ENCODE assay signal across 17 cellular contexts in the genomic region with DNA sequence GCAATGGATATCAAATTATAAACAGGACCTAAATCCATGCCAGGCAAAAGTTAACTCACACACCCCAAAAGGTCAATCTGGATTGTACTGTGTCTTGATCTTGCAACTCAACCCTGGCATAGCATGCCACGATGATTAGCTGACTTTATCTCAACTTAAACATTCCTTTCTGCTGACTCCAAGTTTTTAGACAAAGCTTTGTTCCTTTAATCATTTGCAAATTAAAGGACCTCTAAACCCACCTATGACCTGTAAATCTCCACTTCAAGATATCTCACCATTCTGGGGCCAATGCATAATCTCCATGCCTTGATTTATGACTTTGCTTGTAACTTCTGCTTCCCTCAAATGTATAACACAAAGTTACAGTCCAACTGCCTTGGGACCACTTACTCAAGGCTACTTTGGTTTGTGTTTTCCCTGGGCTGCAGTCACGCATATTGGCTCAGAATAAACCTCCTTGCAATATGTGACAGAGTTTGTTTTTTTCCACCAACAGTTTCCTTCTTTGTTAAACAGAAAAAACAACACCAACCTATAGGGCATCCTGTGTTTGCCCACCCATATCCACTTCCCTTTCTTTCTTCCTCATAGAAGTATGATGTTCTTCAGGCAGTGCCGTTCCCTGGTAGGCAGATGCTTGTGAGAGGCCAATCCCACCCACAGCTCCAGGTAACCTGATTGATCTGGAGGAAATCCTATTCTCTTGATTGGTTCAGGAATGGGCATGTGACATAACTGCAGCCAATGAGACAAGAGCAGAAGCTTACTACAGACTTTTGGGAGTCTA.
DNase-seq lines count a peak whose midpoint lies in the region; ATAC-seq and TF ChIP-seq lines count a peak whose summit lies in the region.
"Had no signal": no experiment of that assay in that cellular context is flagged by ENCODE, and none has a peak within 500 bp of the region (broad histone marks: within the 10 kb centered on the region; RNA-seq: fewer than 3 reads in every experiment).

No MANE protein-coding gene starts in this region.

- H2AFZ ChIP-seq in OCI-LY3 (ENCODE audit: low read depth, low read length) (no peak overlapping the region), PC-3 (ENCODE audit: low read length) (no peak overlapping the region), Karpas-422 (ENCODE audit: low read length) (no peak overlapping the region)
- H2AFZ ChIP-seq: PC-9 had no signal

- H3K4me3 ChIP-seq in BLaER1 (no peak overlapping the region), OCI-LY3 (ENCODE audit: low read length) (no peak overlapping the region), endodermal cell (ENCODE audit: low read length) (no peak overlapping the region), PC-3 (ENCODE audit: low read length) (no peak overlapping the region), Karpas-422 (ENCODE audit: low read length) (no peak overlapping the region)
- H3K4me3 ChIP-seq: PC-9, SJCRH30 had no signal

- H3K9ac ChIP-seq in BLaER1 (no peak overlapping the region), OCI-LY3 (ENCODE audit: low read length) (no peak overlapping the region), endodermal cell (ENCODE audit: extremely low read depth, low read length, poor library complexity, severe bottlenecking) (no peak overlapping the region), PC-3 (ENCODE audit: low read length) (no peak overlapping the region), Karpas-422 (ENCODE audit: low read length) (no peak overlapping the region)

- H3K27ac ChIP-seq in BLaER1, result peak overlapping the region; percentile 18; the same call in 1 of the 2 replicates
- H3K27ac ChIP-seq in OCI-LY3 (ENCODE audit: low read length), result no peak overlapping the region
- no peak overlapping the region for H3K27ac ChIP-seq in endodermal cell (ENCODE audit: low read depth, low read length)
- no peak overlapping the region for H3K27ac ChIP-seq in PC-3 (ENCODE audit: low read length)
- no peak overlapping the region for H3K27ac ChIP-seq in Karpas-422 (ENCODE audit: low read length)
- H3K27ac ChIP-seq: C4-2B, PC-9, SJCRH30 had no signal

- no peaks in the 10 kb centered on the region for H3F3A ChIP-seq in PC-3 (ENCODE audit: low read length, unreplicated experiment)

- H3K9me3 ChIP-seq in BLaER1 (0 out of 2 replicates have a peak, but pooled peaks cover 6% of the 10 kb centered on the region), OCI-LY3 (ENCODE audit: insufficient read depth, low read length) (no peaks in the 10 kb centered on the region), endodermal cell (ENCODE audit: control insufficient read depth, low read length) (peaks cover 11% of the 10 kb centered on the region), PC-3 (ENCODE audit: low read length) (no peaks in the 10 kb centered on the region), Karpas-422 (ENCODE audit: low read length) (peaks cover 4% of the 10 kb centered on the region; the same call in 1 of the 2 replicates)
- H3K9me3 ChIP-seq: SJCRH30 had no signal

- no peak for ATAC-seq in PC-3
- no peak for ATAC-seq in activated CD8-positive, alpha-beta T cell treated with anti-CD3 and anti-CD28 coated beads, Interleukin-2, amount 10 ng/mL, durations not matched to agents 7 days and 5 days

- no TSS peak for BruUV-seq in PC-3 (replicated peaks; lab: Mats Ljungman, UMichigan)

- no peaks in the 10 kb centered on the region for H4K20me1 ChIP-seq in BLaER1
- no peaks in the 10 kb centered on the region for H4K20me1 ChIP-seq in OCI-LY3 (ENCODE audit: insufficient read depth, low read length)
- no peaks in the 10 kb centered on the region for H4K20me1 ChIP-seq in PC-3 (ENCODE audit: low read length)
- no peaks in the 10 kb centered on the region for H4K20me1 ChIP-seq in Karpas-422 (ENCODE audit: insufficient read depth, low read depth, low read length)

- peaks cover 4% of the 10 kb centered on the region for H3K9me3 Mint-ChIP-seq in endodermal cell
- H3K9me3 Mint-ChIP-seq in activated CD8-positive, alpha-beta T cell treated with anti-CD3 and anti-CD28 coated beads, Interleukin-2, amount 10 ng/mL, durations not matched to agents 7 days and 5 days (ENCODE audit: insufficient read depth), result no peaks in the 10 kb centered on the region

- no peaks in the 10 kb centered on the region for H3K36me3 Mint-ChIP-seq in endodermal cell (ENCODE audit: low read depth)
- H3K36me3 Mint-ChIP-seq in activated CD8-positive, alpha-beta T cell treated with anti-CD3 and anti-CD28 coated beads, Interleukin-2, amount 10 ng/mL, durations not matched to agents 7 days and 5 days (ENCODE audit: low read depth), result no peaks in the 10 kb centered on the region

- POLR2A ChIA-PET in PC-3 (lab: Charles Lee; ENCODE audit: unreplicated experiment), result no interaction called here
- POLR2A ChIA-PET in activated CD8-positive, alpha-beta T cell treated with anti-CD3 and anti-CD28 coated beads, Interleukin-2, amount 10 ng/mL, durations not matched to agents 7 days and 5 days (lab: Charles Lee), result no interaction called here

- H3K79me2 ChIP-seq in OCI-LY3 (ENCODE audit: low read length) (no peaks in the 10 kb centered on the region), PC-3 (ENCODE audit: low read length) (no peaks in the 10 kb centered on the region), Karpas-422 (ENCODE audit: low read length) (no peaks in the 10 kb centered on the region)

- no peaks in the 10 kb centered on the region for H3K27me3 ChIP-seq in BLaER1
- no peaks in the 10 kb centered on the region for H3K27me3 ChIP-seq in OCI-LY3 (ENCODE audit: low read depth, low read length)
- H3K27me3 ChIP-seq in endodermal cell (ENCODE audit: control insufficient read depth, insufficient read depth, low read length, poor library complexity, severe bottlenecking), result no peaks in the 10 kb centered on the region
- no peaks in the 10 kb centered on the region for H3K27me3 ChIP-seq in PC-3 (ENCODE audit: low read length)
- H3K27me3 ChIP-seq in Karpas-422 (ENCODE audit: low read length), result no peaks in the 10 kb centered on the region
- H3K27me3 ChIP-seq: SJCRH30 had no signal

- H3K4me1 ChIP-seq in BLaER1, result peaks cover 46% of the 10 kb centered on the region
- H3K4me1 ChIP-seq in OCI-LY3 (ENCODE audit: low read length), result peaks cover 8% of the 10 kb centered on the region
- no peaks in the 10 kb centered on the region for H3K4me1 ChIP-seq in endodermal cell (ENCODE audit: control insufficient read depth, insufficient read depth, low read length)
- no peaks in the 10 kb centered on the region for H3K4me1 ChIP-seq in PC-3 (ENCODE audit: insufficient read depth, low read length)
- H3K4me1 ChIP-seq in Karpas-422 (ENCODE audit: low read length), result no peaks in the 10 kb centered on the region
- H3K4me1 ChIP-seq: SJCRH30 had no signal

- no peaks in the 10 kb centered on the region for H3K36me3 ChIP-seq in BLaER1
- H3K36me3 ChIP-seq in OCI-LY3 (replicated peaks; ENCODE audit: low read depth, low read length), result no peaks in the 10 kb centered on the region
- H3K36me3 ChIP-seq in endodermal cell (ENCODE audit: control insufficient read depth, insufficient read depth, low read length), result no peaks in the 10 kb centered on the region
- no peaks in the 10 kb centered on the region for H3K36me3 ChIP-seq in PC-3 (ENCODE audit: low read depth, low read length)
- no peaks in the 10 kb centered on the region for H3K36me3 ChIP-seq in Karpas-422 (ENCODE audit: insufficient read depth, low read length)
- H3K36me3 ChIP-seq: SJCRH30 had no signal

- DNase-seq in endodermal cell, result no peak
- peak; percentile 29 for DNase-seq in renal cortical epithelial cell (ENCODE audit: low read depth)
- DNase-seq in PC-3, result no peak
- no peak for DNase-seq in activated CD8-positive, alpha-beta T cell treated with anti-CD3 and anti-CD28 coated beads, Interleukin-2, amount 10 ng/mL, durations not matched to agents 7 days and 5 days
- no peak for DNase-seq in Karpas-422
- DNase-seq: DND-41, KG1, MV-4-11, NCI-H187, NCI-H2227 treated with DMSO at 0.1 percent for 48 hours, NCI-H510A treated with DMSO at 0.1 percent for 48 hours, NCI-H774, SJCRH30 had no signal

- no peak for TF ChIP-seq CTCF in OCI-LY3 (IDR thresholded peaks at IDR 0.05; ENCODE audit: low read depth, low read length)
- TF ChIP-seq CTCF in endodermal cell (conservative IDR thresholded peaks at IDR 0.05), result no peak
- TF ChIP-seq CTCF in PC-3 (conservative IDR thresholded peaks at IDR 0.05; ENCODE audit: low read depth, low read length), result no peak

- H3K4me1 Mint-ChIP-seq in endodermal cell, result peaks cover 10% of the 10 kb centered on the region
- H3K4me1 Mint-ChIP-seq in activated CD8-positive, alpha-beta T cell treated with anti-CD3 and anti-CD28 coated beads, Interleukin-2, amount 10 ng/mL, durations not matched to agents 7 days and 5 days (ENCODE audit: low read depth), result no peaks in the 10 kb centered on the region

- H3K4me3 Mint-ChIP-seq in endodermal cell, result no peak overlapping the region
- H3K4me3 Mint-ChIP-seq in activated CD8-positive, alpha-beta T cell treated with anti-CD3 and anti-CD28 coated beads, Interleukin-2, amount 10 ng/mL, durations not matched to agents 7 days and 5 days, result no peak overlapping the region

- H3K9me2 ChIP-seq in PC-3 (replicated peaks; ENCODE audit: low read length) (no peaks in the 10 kb centered on the region), Karpas-422 (replicated peaks; ENCODE audit: insufficient read depth, low read length) (no peaks in the 10 kb centered on the region)

- CTCF ChIA-PET in PC-3 (lab: Charles Lee), result no interaction called here
- CTCF ChIA-PET in activated CD8-positive, alpha-beta T cell treated with anti-CD3 and anti-CD28 coated beads, Interleukin-2, amount 10 ng/mL, durations not matched to agents 7 days and 5 days (lab: Charles Lee), result no interaction called here

- 50 to 86% methylated on average over 2 to 3 of the region's 3 CpGs for WGBS in endodermal cell (ENCODE audit: insufficient coverage in 1 of 2, insufficient read length in 1 of 2), 2 experiments

- peak overlapping the region; percentile 33 for H3K4me2 ChIP-seq in BLaER1
- H3K4me2 ChIP-seq in OCI-LY3 (ENCODE audit: low read length), result peak overlapping the region; percentile 8; the same call in 1 of the 2 replicates
- H3K4me2 ChIP-seq in PC-3 (ENCODE audit: low read length), result no peak overlapping the region
- H3K4me2 ChIP-seq in Karpas-422 (ENCODE audit: low read depth, low read length, poor library complexity, severe bottlenecking), result no peak overlapping the region
- H3K4me2 ChIP-seq: PC-9 had no signal

- intact Hi-C loops in PC-3 (cut with micrococcal nuclease), result no loop called here

- peaks cover 2% of the 10 kb centered on the region for H3K27me3 Mint-ChIP-seq in endodermal cell (ENCODE audit: insufficient read depth)
- no peaks in the 10 kb centered on the region for H3K27me3 Mint-ChIP-seq in activated CD8-positive, alpha-beta T cell treated with anti-CD3 and anti-CD28 coated beads, Interleukin-2, amount 10 ng/mL, durations not matched to agents 7 days and 5 days (ENCODE audit: low read depth)

- H3K27ac Mint-ChIP-seq in endodermal cell, result peak overlapping the region; percentile 48
- H3K27ac Mint-ChIP-seq in activated CD8-positive, alpha-beta T cell treated with anti-CD3 and anti-CD28 coated beads, Interleukin-2, amount 10 ng/mL, durations not matched to agents 7 days and 5 days, result no peak overlapping the region

Comparison
In these comparisons a context has a peak if more than half of its experiments do, and no peak if none do; other contexts are left out.
1. H3K4me2 ChIP-seq: peak in BLaER1 (single experiment) and OCI-LY3 (single experiment); none in PC-3 (single experiment) and Karpas-422 (single experiment).